2 cellular contexts compared by ENCODE assay signal in the genomic region with DNA sequence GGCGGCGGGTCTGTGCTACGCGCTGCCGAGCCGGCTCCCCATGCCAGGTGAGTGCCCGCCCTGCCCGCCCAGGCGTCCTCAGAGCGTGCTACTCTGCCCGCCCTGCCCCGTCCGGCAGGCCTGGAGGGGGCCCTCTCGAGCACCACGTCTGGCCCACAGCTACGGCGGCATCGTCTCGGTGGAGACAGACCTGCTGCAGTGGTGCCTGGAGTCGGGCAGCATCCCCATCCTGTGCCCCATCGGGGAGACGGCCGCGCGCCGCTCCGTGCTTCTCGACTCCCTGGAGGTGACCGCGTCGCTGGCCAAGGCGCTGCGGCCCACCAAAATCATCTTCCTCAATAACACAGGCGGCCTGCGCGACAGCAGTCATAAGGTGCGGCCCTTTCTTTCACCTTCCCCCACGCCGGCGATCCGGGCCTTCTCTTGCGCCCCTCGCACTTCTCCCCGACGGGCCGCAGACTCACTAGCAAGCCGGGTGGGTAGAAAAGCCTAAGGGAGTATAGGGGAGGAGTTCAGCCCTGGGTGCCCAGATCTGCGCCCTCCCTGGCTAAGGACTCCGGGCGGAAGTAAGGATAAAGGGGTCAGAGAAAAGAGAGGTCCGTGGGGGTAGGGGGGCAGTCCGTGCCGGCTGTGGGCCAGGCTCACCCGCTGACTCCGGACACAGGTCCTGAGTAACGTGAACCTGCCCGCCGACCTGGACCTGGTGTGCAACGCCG.
TF ChIP-seq lines count a peak whose summit lies in the region.

No MANE protein-coding gene starts in this region.

TF ChIP-seq in HCT116, 20 proteins besides CTCF, POLR2A, EP300 and RAD21 (continued from another document):
- no peak for TF ChIP-seq EGR1 (IDR thresholded peaks at IDR 0.05; ENCODE audit: low read depth)
- TF ChIP-seq ELF1 (IDR thresholded peaks at IDR 0.05; ENCODE audit: borderline replicate concordance, low read depth) = no peak
- no peak for TF ChIP-seq TCF7L2 (IDR thresholded peaks at IDR 0.05; ENCODE audit: borderline replicate concordance, extremely low read depth, insufficient read depth, insufficient read length)
- TF ChIP-seq, protein P1, sequence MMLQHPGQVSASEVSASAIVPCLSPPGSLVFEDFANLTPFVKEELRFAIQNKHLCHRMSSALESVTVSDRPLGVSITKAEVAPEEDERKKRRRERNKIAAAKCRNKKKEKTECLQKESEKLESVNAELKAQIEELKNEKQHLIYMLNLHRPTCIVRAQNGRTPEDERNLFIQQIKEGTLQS (IDR thresholded peaks at IDR 0.05) = no peak
- no peak for TF ChIP-seq ZBTB33 (IDR thresholded peaks at IDR 0.05; ENCODE audit: extremely low read depth, insufficient replicate concordance, low read length)
- no peak for TF ChIP-seq EZH2 (IDR thresholded peaks at IDR 0.05)
- TF ChIP-seq YY1 (IDR thresholded peaks at IDR 0.05; ENCODE audit: extremely low read depth, insufficient replicate concordance, low read depth, low read length) = peak; percentile 56
- TF ChIP-seq, protein P2, sequence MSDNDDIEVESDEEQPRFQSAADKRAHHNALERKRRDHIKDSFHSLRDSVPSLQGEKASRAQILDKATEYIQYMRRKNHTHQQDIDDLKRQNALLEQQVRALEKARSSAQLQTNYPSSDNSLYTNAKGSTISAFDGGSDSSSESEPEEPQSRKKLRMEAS (IDR thresholded peaks at IDR 0.05) = peak; percentile 62
- no peak for TF ChIP-seq SP1 (IDR thresholded peaks at IDR 0.05; ENCODE audit: low read depth)
- no peak for TF ChIP-seq REST (IDR thresholded peaks at IDR 0.05; ENCODE audit: low read depth)
- TF ChIP-seq ZFX (IDR thresholded peaks at IDR 0.05) = peak; percentile 79; the same call in 1 of the 2 replicates
- no peak for TF ChIP-seq EZH2phosphoT487 (IDR thresholded peaks at IDR 0.05; ENCODE audit: borderline replicate concordance)
- TF ChIP-seq POLR2AphosphoS5 (IDR thresholded peaks at IDR 0.05; ENCODE audit: low read depth, low read length) = peak; percentile 38; the same call in 1 of the 2 replicates
- TF ChIP-seq ZNF274 (IDR thresholded peaks at IDR 0.05; ENCODE audit: low read depth, low read length) = no peak
- 0 out of 2 replicates have a peak, but pooled peaks have one; percentile 7 for TF ChIP-seq SIN3A (IDR thresholded peaks at IDR 0.05; ENCODE audit: low read depth)

TF ChIP-seq in WTC11, 78 proteins besides CTCF, POLR2A, EP300 and RAD21 (continued from another document):
- TF ChIP-seq, protein P3, sequence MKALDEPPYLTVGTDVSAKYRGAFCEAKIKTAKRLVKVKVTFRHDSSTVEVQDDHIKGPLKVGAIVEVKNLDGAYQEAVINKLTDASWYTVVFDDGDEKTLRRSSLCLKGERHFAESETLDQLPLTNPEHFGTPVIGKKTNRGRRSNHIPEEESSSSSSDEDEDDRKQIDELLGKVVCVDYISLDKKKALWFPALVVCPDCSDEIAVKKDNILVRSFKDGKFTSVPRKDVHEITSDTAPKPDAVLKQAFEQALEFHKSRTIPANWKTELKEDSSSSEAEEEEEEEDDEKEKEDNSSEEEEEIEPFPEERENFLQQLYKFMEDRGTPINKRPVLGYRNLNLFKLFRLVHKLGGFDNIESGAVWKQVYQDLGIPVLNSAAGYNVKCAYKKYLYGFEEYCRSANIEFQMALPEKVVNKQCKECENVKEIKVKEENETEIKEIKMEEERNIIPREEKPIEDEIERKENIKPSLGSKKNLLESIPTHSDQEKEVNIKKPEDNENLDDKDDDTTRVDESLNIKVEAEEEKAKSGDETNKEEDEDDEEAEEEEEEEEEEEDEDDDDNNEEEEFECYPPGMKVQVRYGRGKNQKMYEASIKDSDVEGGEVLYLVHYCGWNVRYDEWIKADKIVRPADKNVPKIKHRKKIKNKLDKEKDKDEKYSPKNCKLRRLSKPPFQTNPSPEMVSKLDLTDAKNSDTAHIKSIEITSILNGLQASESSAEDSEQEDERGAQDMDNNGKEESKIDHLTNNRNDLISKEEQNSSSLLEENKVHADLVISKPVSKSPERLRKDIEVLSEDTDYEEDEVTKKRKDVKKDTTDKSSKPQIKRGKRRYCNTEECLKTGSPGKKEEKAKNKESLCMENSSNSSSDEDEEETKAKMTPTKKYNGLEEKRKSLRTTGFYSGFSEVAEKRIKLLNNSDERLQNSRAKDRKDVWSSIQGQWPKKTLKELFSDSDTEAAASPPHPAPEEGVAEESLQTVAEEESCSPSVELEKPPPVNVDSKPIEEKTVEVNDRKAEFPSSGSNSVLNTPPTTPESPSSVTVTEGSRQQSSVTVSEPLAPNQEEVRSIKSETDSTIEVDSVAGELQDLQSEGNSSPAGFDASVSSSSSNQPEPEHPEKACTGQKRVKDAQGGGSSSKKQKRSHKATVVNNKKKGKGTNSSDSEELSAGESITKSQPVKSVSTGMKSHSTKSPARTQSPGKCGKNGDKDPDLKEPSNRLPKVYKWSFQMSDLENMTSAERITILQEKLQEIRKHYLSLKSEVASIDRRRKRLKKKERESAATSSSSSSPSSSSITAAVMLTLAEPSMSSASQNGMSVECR (CRISPR knock-in tag; IDR thresholded peaks at IDR 0.05; ENCODE audit: borderline replicate concordance) = peak; percentile 1; the same call in 1 of the 2 replicates
- TF ChIP-seq, protein P4, sequence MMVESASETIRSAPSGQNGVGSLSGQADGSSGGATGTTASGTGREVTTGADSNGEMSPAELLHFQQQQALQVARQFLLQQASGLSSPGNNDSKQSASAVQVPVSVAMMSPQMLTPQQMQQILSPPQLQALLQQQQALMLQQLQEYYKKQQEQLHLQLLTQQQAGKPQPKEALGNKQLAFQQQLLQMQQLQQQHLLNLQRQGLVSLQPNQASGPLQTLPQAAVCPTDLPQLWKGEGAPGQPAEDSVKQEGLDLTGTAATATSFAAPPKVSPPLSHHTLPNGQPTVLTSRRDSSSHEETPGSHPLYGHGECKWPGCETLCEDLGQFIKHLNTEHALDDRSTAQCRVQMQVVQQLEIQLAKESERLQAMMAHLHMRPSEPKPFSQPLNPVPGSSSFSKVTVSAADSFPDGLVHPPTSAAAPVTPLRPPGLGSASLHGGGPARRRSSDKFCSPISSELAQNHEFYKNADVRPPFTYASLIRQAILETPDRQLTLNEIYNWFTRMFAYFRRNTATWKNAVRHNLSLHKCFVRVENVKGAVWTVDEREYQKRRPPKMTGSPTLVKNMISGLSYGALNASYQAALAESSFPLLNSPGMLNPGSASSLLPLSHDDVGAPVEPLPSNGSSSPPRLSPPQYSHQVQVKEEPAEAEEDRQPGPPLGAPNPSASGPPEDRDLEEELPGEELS (CRISPR knock-in tag; IDR thresholded peaks at IDR 0.05) = 0 out of 2 replicates have a peak, but pooled peaks have one; percentile 58
- TF ChIP-seq ZNF232 (CRISPR knock-in tag; IDR thresholded peaks at IDR 0.05) (no peak), HMGA2 (CRISPR knock-in tag; IDR thresholded peaks at IDR 0.05) (no peak), ZBTB43 (CRISPR knock-in tag; IDR thresholded peaks at IDR 0.05) (peak; percentile 44; the same call in 1 of the 2 replicates), JUN (CRISPR knock-in tag; IDR thresholded peaks at IDR 0.05) (no peak), CREB1 (CRISPR knock-in tag; IDR thresholded peaks at IDR 0.05) (no peak), USF1 (CRISPR knock-in tag; IDR thresholded peaks at IDR 0.05) (no peak), ZNF512 (CRISPR knock-in tag; IDR thresholded peaks at IDR 0.05; ENCODE audit: borderline replicate concordance) (no peak), FOXK1 (CRISPR knock-in tag; IDR thresholded peaks at IDR 0.05) (peak; percentile 54; the same call in 1 of the 2 replicates), RORB (CRISPR knock-in tag; IDR thresholded peaks at IDR 0.05) (no peak), PRDM15 (CRISPR knock-in tag; IDR thresholded peaks at IDR 0.05) (peak; percentile 78), ZNF416 (CRISPR knock-in tag; IDR thresholded peaks at IDR 0.05) (no peak)
- TF ChIP-seq, protein P1 (CRISPR knock-in tag; conservative IDR thresholded peaks at IDR 0.05) = no peak
- TF ChIP-seq, protein P5, sequence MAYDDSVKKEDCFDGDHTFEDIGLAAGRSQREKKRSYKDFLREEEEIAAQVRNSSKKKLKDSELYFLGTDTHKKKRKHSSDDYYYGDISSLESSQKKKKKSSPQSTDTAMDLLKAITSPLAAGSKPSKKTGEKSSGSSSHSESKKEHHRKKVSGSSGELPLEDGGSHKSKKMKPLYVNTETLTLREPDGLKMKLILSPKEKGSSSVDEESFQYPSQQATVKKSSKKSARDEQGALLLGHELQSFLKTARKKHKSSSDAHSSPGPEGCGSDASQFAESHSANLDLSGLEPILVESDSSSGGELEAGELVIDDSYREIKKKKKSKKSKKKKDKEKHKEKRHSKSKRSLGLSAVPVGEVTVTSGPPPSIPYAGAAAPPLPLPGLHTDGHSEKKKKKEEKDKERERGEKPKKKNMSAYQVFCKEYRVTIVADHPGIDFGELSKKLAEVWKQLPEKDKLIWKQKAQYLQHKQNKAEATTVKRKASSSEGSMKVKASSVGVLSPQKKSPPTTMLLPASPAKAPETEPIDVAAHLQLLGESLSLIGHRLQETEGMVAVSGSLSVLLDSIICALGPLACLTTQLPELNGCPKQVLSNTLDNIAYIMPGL (CRISPR knock-in tag; IDR thresholded peaks at IDR 0.05) = peak; percentile 34; the same call in 1 of the 2 replicates
